21 cellular contexts compared by ENCODE assay signal in genomic region chr2:25379535-25379934, GRCh38. TPM values are rescaled to one million over a fixed set of nuclear protein-coding genes. Genes with fewer than 3 reads are reported as not detected.
DNase-seq lines count a peak whose midpoint lies in the region; ATAC-seq, FAIRE-seq and TF ChIP-seq lines count a peak whose summit lies in the region.
"Had no signal": no experiment of that assay in that cellular context is flagged by ENCODE, and none has a peak within 500 bp of the region (broad histone marks: within the 10 kb centered on the region; RNA-seq: fewer than 3 reads in every experiment).

No MANE protein-coding gene starts in this region.

- POLR2A ChIA-PET in GM12878 (lab: Charles Lee): interaction anchor here (0.5 to 8.6 kb wide), 7 partner anchors 11 to 39 kb away, joined by 3 to 73 read pairs (median 4); no protein-coding TSS in a partner anchor

- H3K27me3 ChIP-seq in GM12878 (replicated peaks in 1 of 2; ENCODE audit: control insufficient read depth in 2 of 2, insufficient read depth in 2 of 2, low read length in 1 of 2): no peaks in the 10 kb centered on the region
- no peaks in the 10 kb centered on the region for H3K27me3 ChIP-seq in stomach
- H3K27me3 ChIP-seq: MG63, SJCRH30 had no signal

- H3K9ac ChIP-seq in GM12878 (ENCODE audit: control insufficient read depth, insufficient read depth, low read length): no peak overlapping the region

- in situ Hi-C loops in GM12878 (cut with MboI): no loop called here

- intact Hi-C loops in GM12878 (cut with micrococcal nuclease; ENCODE audit: unreplicated experiment): no loop called here
- intact Hi-C loops in stomach (cut with DNase I; ENCODE audit: low total_unique reads): loop anchor here (10.0 kb wide), 1 partner anchor 145 kb away; no protein-coding TSS in a partner anchor

- peak; percentile 49 for DNase-seq in activated CD8-positive, alpha-beta memory T cell treated with anti-CD3 and anti-CD28 coated beads, Interleukin-2, amount 50 U/mL, for 48 hours
- no peak for DNase-seq in activated CD8-positive, alpha-beta memory T cell treated with anti-CD3 and anti-CD28 coated beads for 24 hours
- DNase-seq in RPMI8226: peak; percentile 0
- no peak for DNase-seq in GM12878 (ENCODE audit: low read depth, low spot score)
- peak; percentile 16 for DNase-seq in stomach
- DNase-seq in NCI-H2196 treated with DMSO at 0.1 percent for 48 hours (lab: John Stamatoyannopoulos, UW; ENCODE audit: unreplicated experiment): no peak
- no peak for DNase-seq in NCI-H2171 (lab: John Stamatoyannopoulos, UW)
- DNase-seq in foreskin fibroblast: no peak
- DNase-seq: activated CD4-positive, alpha-beta T cell treated with anti-CD3 and anti-CD28 coated beads for 4 hours; activated T-cell treated with anti-CD3 and anti-CD28 coated beads, Interleukin-2, amount 50 U/mL, for 72 hours; amniotic stem cell; effector memory CD4-positive, alpha-beta T cell; MG63; NCI-H1930; nucleus accumbens; retina; SJCRH30; stimulated activated naive B cell treated with anti-CD40 and anti-IgM and Interleukin-4, amounts not matched to agents 10 μg/mL and 1 μg/mL and 100 μg/mL, for 72 hours; T-helper 9 cell; trophoblast cell had no signal

- no peaks in the 10 kb centered on the region; the same call in 2 of the 3 replicates for H3K9me3 ChIP-seq in GM12878 (replicated peaks; ENCODE audit: control insufficient read depth, insufficient read depth, low read length)
- no peaks in the 10 kb centered on the region for H3K9me3 ChIP-seq in stomach
- H3K9me3 ChIP-seq: MG63, SJCRH30 had no signal

- FAIRE-seq in GM12878 (lab: Jason Lieb, UNC): no peak
- FAIRE-seq: HepG2 had no signal

- H3K4me2 ChIP-seq in GM12878 (ENCODE audit: control insufficient read depth, insufficient read depth): no peak overlapping the region

- WGBS in GM12878 (ENCODE audit: insufficient coverage, insufficient replicate concordance, low lambda C conversion rate, missing lambda C conversion rate): 91% methylated on average over 6 of the region's 6 CpGs
- 91 to 98% (median 97%) methylated on average over 6 of the region's 6 CpGs for WGBS in stomach, 5 donors

- no peak overlapping the region; the same call in 1 of the 2 replicates for H3K27ac ChIP-seq in GM12878 (ENCODE audit: control insufficient read depth, insufficient read depth)
- H3K27ac ChIP-seq in stomach: no peak overlapping the region
- H3K27ac ChIP-seq: SJCRH30 had no signal

- no TSS peak for BruUV-seq in GM12878 (replicated peaks; lab: Mats Ljungman, UMichigan)

- TF ChIP-seq POLR2A in GM12878 (IDR thresholded peaks at IDR 0.05; ENCODE audit: low read depth, low read length) (no peak), stomach (IDR thresholded peaks at IDR 0.05) (no peak)

- peak; percentile 2; the same call in 2 of the 3 replicates for ATAC-seq in GM12878
- ATAC-seq: activated T-cell treated with anti-CD3 and anti-CD28 coated beads, Interleukin-2, amount 50 U/mL, for 72 hours; HepG2; stimulated activated naive B cell treated with anti-CD40 and anti-IgM and Interleukin-4, amounts not matched to agents 10 μg/mL and 1 μg/mL and 100 μg/mL, for 72 hours had no signal

- H3K79me2 ChIP-seq in GM12878 (ENCODE audit: control insufficient read depth, insufficient read depth, low read length): no peaks in the 10 kb centered on the region

- no peak overlapping the region for H2AFZ ChIP-seq in GM12878 (ENCODE audit: control insufficient read depth, low read depth, low read length)

- H3K36me3 ChIP-seq in GM12878 (ENCODE audit: control insufficient read depth in 2 of 2, insufficient read depth in 2 of 2, low read length in 1 of 2): no peaks in the 10 kb centered on the region
- peaks cover 0 to 4% (median 0%) of the 10 kb centered on the region in 4 donors for H3K36me3 ChIP-seq in stomach
- H3K36me3 ChIP-seq: MG63, SJCRH30 had no signal

- CTCF ChIA-PET in GM12878 (lab: Yijun Ruan, JAX): interaction anchor here (1.0 to 8.5 kb wide), 4 partner anchors 15 to 187 kb away, joined by 3 to 126 read pairs (median 4); no protein-coding TSS in a partner anchor

- H3K4me3 ChIP-seq in GM12878: no peak overlapping the region
- H3K4me3 ChIP-seq in stomach: no peak overlapping the region
- H3K4me3 ChIP-seq in foreskin fibroblast (ENCODE audit: low read depth in 1 of 2, low read length in 2 of 2): no peak overlapping the region
- H3K4me3 ChIP-seq: MG63, SJCRH30 had no signal

- no peak for TF ChIP-seq RAD21 in GM12878 (IDR thresholded peaks at IDR 0.05; ENCODE audit: insufficient read depth, low read depth, low read length)

- SMC1A ChIA-PET in GM12878 (lab: Charles Lee; ENCODE audit: uncharacterized antibody, unreplicated experiment): interaction anchor here (0.9 to 13.4 kb wide), 7 partner anchors 10 to 39 kb away, joined by 3 to 92 read pairs (median 5); no protein-coding TSS in a partner anchor

- TF ChIP-seq CTCF in GM12878 (IDR thresholded peaks at IDR 0.05 in 2 of 3, conservative IDR thresholded peaks at IDR 0.05 in 1 of 3; ENCODE audit: control insufficient read depth in 2 of 3, extremely low read depth in 1 of 3, insufficient read depth in 1 of 3, low read depth in 3 of 3, low read length in 3 of 3) (no peak), stomach (IDR thresholded peaks at IDR 0.05) (no peak), foreskin fibroblast (IDR thresholded peaks at IDR 0.05; ENCODE audit: low read depth, low read length) (no peak)

- H3K4me1 ChIP-seq in GM12878 (ENCODE audit: control insufficient read depth, insufficient read depth, low read length): peaks cover 39% of the 10 kb centered on the region
- peaks cover 15 to 33% (median 18%) of the 10 kb centered on the region in 4 donors for H3K4me1 ChIP-seq in stomach

- RAD21 ChIA-PET in GM12878 (lab: Charles Lee; ENCODE audit: unreplicated experiment): interaction anchor here (0.9 to 6.8 kb wide), 7 partner anchors 9 to 40 kb away, joined by 3 to 78 read pairs (median 5); no protein-coding TSS in a partner anchor

- no peaks in the 10 kb centered on the region for H4K20me1 ChIP-seq in GM12878 (ENCODE audit: control insufficient read depth, insufficient read depth)

- TF ChIP-seq EP300 in GM12878 (IDR thresholded peaks at IDR 0.05; ENCODE audit: borderline replicate concordance in 1 of 2, control insufficient read depth in 1 of 2, low read depth in 2 of 2, low read length in 2 of 2) (no peak), stomach (IDR thresholded peaks at IDR 0.05) (no peak)

TF ChIP-seq in GM12878, 131 proteins besides CTCF, POLR2A, EP300 and RAD21 (continues in another document):
- TF ChIP-seq STAT3 (IDR thresholded peaks at IDR 0.05; ENCODE audit: low read depth, low read length): no peak
- no peak for TF ChIP-seq HSF1 (IDR thresholded peaks at IDR 0.05; ENCODE audit: low read depth, low read length)
- TF ChIP-seq ELK1 (IDR thresholded peaks at IDR 0.05; ENCODE audit: low read depth, low read length): no peak
- TF ChIP-seq SRF (IDR thresholded peaks at IDR 0.05; ENCODE audit: low read depth in 2 of 2, low read length in 2 of 2): no peak
- no peak for TF ChIP-seq BCL11A (IDR thresholded peaks at IDR 0.05; ENCODE audit: low read depth, low read length)
- TF ChIP-seq NFIC (IDR thresholded peaks at IDR 0.05; ENCODE audit: low read depth, low read length): no peak
- TF ChIP-seq ZNF274 (IDR thresholded peaks at IDR 0.05; ENCODE audit: insufficient read depth, insufficient read length): no peak
- no peak for TF ChIP-seq WRNIP1 (IDR thresholded peaks at IDR 0.05; ENCODE audit: borderline replicate concordance, low read depth, low read length)
- no peak for TF ChIP-seq SREBF2 (IDR thresholded peaks at IDR 0.05; ENCODE audit: low read length)
- no peak for TF ChIP-seq MEF2B (IDR thresholded peaks at IDR 0.05; ENCODE audit: partially characterized antibody, poor library complexity, severe bottlenecking)

RNA-seq across cellular contexts. Expression of gene DNMT3A, which starts 37.8 kb away (rescaled TPM):
- total RNA-seq in GM12878 (2013; cell fraction: nucleolus; rRNA removed): 87.0 and 94.0 TPM in 2 replicates
- total RNA-seq in GM12878 (2014; rRNA removed) (18.1 and 28.1 TPM in 2 replicates), GM12878 (2014; rRNA removed; fragmentation: Illumina TruSeq; extraction: Trizol) (17.7 and 18.5 TPM in 2 replicates), GM12878 (2021) (47.8 and 51.6 TPM in 2 replicates), stomach (10 to 100 TPM in 4 of 5 donors, 1 to 10 TPM in 1; 6.4 to 47.4 (median 21.9) TPM)
- 9.7 TPM for polyA plus RNA-seq in GM12878 (2011; ENCODE audit: low read depth)
- polyA plus RNA-seq in GM12878 (2011; rRNA removed) (4.9 and 7.4 TPM in 2 replicates), GM12878 (2014; fragmentation: Illumina TruSeq; extraction: Trizol) (10.1 and 15.7 TPM in 2 replicates), GM12878 (2014; fragmentation: Nextera tagmentation; extraction: Ambion mirVana) (10 to 100 TPM; 11.1 to 29.9 TPM), GM12878 (2014; rRNA removed) (24.5 and 25.4 TPM in 2 replicates), GM12878 (2016; fragmentation: Nextera tagmentation; extraction: Ambion mirVana) (10 to 100 TPM; 12.3 to 16.3 TPM), stomach (10 to 100 TPM in 1 of 3 donors, 1 to 10 TPM in 2; 3.4 to 10.1 (median 5.1) TPM)
- polyA plus RNA-seq in GM12878 (2011; cell fraction: cytosol; rRNA removed): 8.9 and 11.4 TPM in 2 replicates
- polyA plus RNA-seq in GM12878 (2011; cell fraction: nucleus; rRNA removed): 27.4 and 39.0 TPM in 2 replicates
- 17.3 and 21.3 TPM in 2 replicates for polyA plus RNA-seq in GM12878 (2012)
- polyA minus RNA-seq in GM12878 (2011; rRNA and poly(A)+ RNA removed): 24.2 and 40.7 TPM in 2 replicates
- polyA minus RNA-seq in GM12878 (2011; cell fraction: cytosol; rRNA and poly(A)+ RNA removed): 7.3 and 19.0 TPM in 2 replicates
- 17.5 and 40.3 TPM in 2 replicates for polyA minus RNA-seq in GM12878 (2011; cell fraction: nucleus; rRNA and poly(A)+ RNA removed)

Comparison
In these comparisons a context has a peak if more than half of its experiments do, and no peak if none do; other contexts are left out.
1. DNase-seq: peak in activated CD8-positive, alpha-beta memory T cell treated with anti-CD3 and anti-CD28 coated beads, Interleukin-2, amount 50 U/mL, for 48 hours (single experiment), RPMI8226 (single experiment) and stomach (single experiment); none in activated CD8-positive, alpha-beta memory T cell treated with anti-CD3 and anti-CD28 coated beads for 24 hours (single experiment), GM12878 (single experiment), NCI-H2196 treated with DMSO at 0.1 percent for 48 hours (single experiment), NCI-H2171 (single experiment) and foreskin fibroblast (0 of 2).